Comparison of ENCODE assay signal across 15 cellular contexts in genomic region chr2:120435671-120436459, GRCh38.
DNase-seq lines count a peak whose midpoint lies in the region; ATAC-seq and TF ChIP-seq lines count a peak whose summit lies in the region.
"Had no signal": no experiment of that assay in that cellular context is flagged by ENCODE, and none has a peak within 500 bp of the region (broad histone marks: within the 10 kb centered on the region; RNA-seq: fewer than 3 reads in every experiment).

No MANE protein-coding gene starts in this region.

- no peak overlapping the region for H2BK12ac ChIP-seq in H9 (ENCODE audit: insufficient read length, low read depth, low read length)

- DNase-seq in H9 (peak; percentile 14), fibroblast of the conjunctiva (ENCODE audit: low read depth) (peak; percentile 8), testis (peak; percentile 6), middle frontal gyrus (ENCODE audit: extremely low spot score, low spot score) (no peak), NCI-H226 (no peak)
- peak; percentile 15 for DNase-seq in activated CD8-positive, alpha-beta memory T cell treated with anti-CD3 and anti-CD28 coated beads, Interleukin-2, amount 10 ng/mL, durations not matched to agents 7 days and 5 days
- DNase-seq: ACHN, DMS79 treated with DMSO at 0.1 percent for 48 hours, HFFc6, NCI-H1105, NCI-H1694, NCI-H2081 treated with DMSO at 0.1 percent for 48 hours had no signal

- H3K4me3 Mint-ChIP-seq in H9 = no peak overlapping the region
- no peak overlapping the region for H3K4me3 Mint-ChIP-seq in activated CD8-positive, alpha-beta memory T cell treated with anti-CD3 and anti-CD28 coated beads, Interleukin-2, amount 10 ng/mL, durations not matched to agents 7 days and 5 days
- H3K4me3 Mint-ChIP-seq: HFFc6 had no signal

- no peaks in the 10 kb centered on the region for H4K20me1 ChIP-seq in H9 (ENCODE audit: control insufficient read depth, insufficient read depth, insufficient read length)

- no peaks in the 10 kb centered on the region; a peak in 1 of 5 replicates for H3K9me3 Mint-ChIP-seq in H9
- H3K9me3 Mint-ChIP-seq in activated CD8-positive, alpha-beta memory T cell treated with anti-CD3 and anti-CD28 coated beads, Interleukin-2, amount 10 ng/mL, durations not matched to agents 7 days and 5 days (ENCODE audit: low read depth) = no peaks in the 10 kb centered on the region
- H3K9me3 Mint-ChIP-seq: HFFc6 had no signal

- H2BK20ac ChIP-seq in H9 (ENCODE audit: low read depth, low read length, poor library complexity, severe bottlenecking) = no peak overlapping the region

- H3K27ac ChIP-seq in H9 (ENCODE audit: insufficient read length, low read depth, low read length) = no peak overlapping the region
- no peak overlapping the region for H3K27ac ChIP-seq in testis
- H3K27ac ChIP-seq: C4-2B, Peyer's patch had no signal

- H3K18ac ChIP-seq in H9 (ENCODE audit: insufficient read length, low read depth, low read length) = no peak overlapping the region

- H2AFZ ChIP-seq in H9 (ENCODE audit: low read length) = no peak overlapping the region

- H3K56ac ChIP-seq in H9 (ENCODE audit: insufficient read length, low read depth, low read length) = no peak overlapping the region

- H3K4me1 ChIP-seq in H9 (ENCODE audit: insufficient read depth, low read length) (peaks cover 4% of the 10 kb centered on the region; the same call in 1 of the 2 replicates), testis (no peaks in the 10 kb centered on the region)
- H3K4me1 ChIP-seq: Peyer's patch had no signal

- ATAC-seq in activated CD8-positive, alpha-beta memory T cell treated with anti-CD3 and anti-CD28 coated beads, Interleukin-2, amount 10 ng/mL, durations not matched to agents 7 days and 5 days = no peak
- ATAC-seq in GM18498 (IDR thresholded peaks at IDR 0.05; ENCODE audit: unreplicated experiment) = no peak

- H3K27me3 Mint-ChIP-seq in H9 (ENCODE audit: low read depth) = peaks cover 99% of the 10 kb centered on the region
- H3K27me3 Mint-ChIP-seq in activated CD8-positive, alpha-beta memory T cell treated with anti-CD3 and anti-CD28 coated beads, Interleukin-2, amount 10 ng/mL, durations not matched to agents 7 days and 5 days = peaks cover 20% of the 10 kb centered on the region

- H3K23me2 ChIP-seq in H9 (ENCODE audit: insufficient read length, low read depth, low read length, poor library complexity, severe bottlenecking) = no peaks in the 10 kb centered on the region

- H3K4me2 ChIP-seq in H9 (ENCODE audit: insufficient read depth, insufficient read length, low read length) = no peak overlapping the region

- no peak overlapping the region for H3K23ac ChIP-seq in H9 (ENCODE audit: insufficient read length, low read depth, low read length)

- no peak overlapping the region for H3K4me3 ChIP-seq in testis
- H3K4me3 ChIP-seq: Peyer's patch had no signal

- peaks cover 8% of the 10 kb centered on the region; the same call in 1 of the 2 replicates for H3K27me3 ChIP-seq in H9 (ENCODE audit: insufficient read depth, low read length)
- no peaks in the 10 kb centered on the region for H3K27me3 ChIP-seq in testis
- H3K27me3 ChIP-seq: Peyer's patch had no signal

- no peak overlapping the region for H3K4ac ChIP-seq in H9 (ENCODE audit: low read depth, low read length)

- H3K9me3 ChIP-seq in H9 (ENCODE audit: control insufficient read depth, low read depth, low read length) (no peaks in the 10 kb centered on the region), testis (no peaks in the 10 kb centered on the region)
- H3K9me3 ChIP-seq: Peyer's patch had no signal

- H3K4me1 Mint-ChIP-seq in H9 = peaks cover 27 to 28% of the 10 kb centered on the region in 2 experiments
- H3K4me1 Mint-ChIP-seq in activated CD8-positive, alpha-beta memory T cell treated with anti-CD3 and anti-CD28 coated beads, Interleukin-2, amount 10 ng/mL, durations not matched to agents 7 days and 5 days = no peaks in the 10 kb centered on the region

- no peaks in the 10 kb centered on the region for H3K36me3 ChIP-seq in testis (ENCODE audit: low read depth, missing control alignments)
- H3K36me3 ChIP-seq: Peyer's patch had no signal

- no peak overlapping the region for H2AK5ac ChIP-seq in H9 (ENCODE audit: insufficient read length, low read length)

- no peak overlapping the region for H2BK15ac ChIP-seq in H9 (ENCODE audit: low read depth, low read length)

- no peak overlapping the region for H4K8ac ChIP-seq in H9 (replicated peaks; ENCODE audit: insufficient read length, low read depth, low read length)

- H2BK120ac ChIP-seq in H9 (ENCODE audit: low read depth, low read length, poor library complexity, severe bottlenecking) = no peak overlapping the region

- no peaks in the 10 kb centered on the region for H3K79me2 ChIP-seq in H9 (ENCODE audit: insufficient read depth, low read length)

- no peak overlapping the region for H3K14ac ChIP-seq in H9 (ENCODE audit: insufficient read depth, low read length)

- no peak overlapping the region for H3K27ac Mint-ChIP-seq in H9
- no peak overlapping the region for H3K27ac Mint-ChIP-seq in activated CD8-positive, alpha-beta memory T cell treated with anti-CD3 and anti-CD28 coated beads, Interleukin-2, amount 10 ng/mL, durations not matched to agents 7 days and 5 days
- H3K27ac Mint-ChIP-seq: HFFc6 had no signal

- H3K36me3 Mint-ChIP-seq in H9 (ENCODE audit: insufficient read depth in 1 of 3, low read depth in 3 of 3) = no peaks in the 10 kb centered on the region; a peak in 1 of 7 replicates
- H3K36me3 Mint-ChIP-seq in activated CD8-positive, alpha-beta memory T cell treated with anti-CD3 and anti-CD28 coated beads, Interleukin-2, amount 10 ng/mL, durations not matched to agents 7 days and 5 days = no peaks in the 10 kb centered on the region

- no CpG with 5 or more reads among the region's 11 CpGs for WGBS in H9 (ENCODE audit: extremely low coverage, insufficient read length, low lambda C conversion rate)
- WGBS in testis, 2 donors = 77 to 90% methylated on average over 4 to 11 of the region's 11 CpGs

- no peak overlapping the region for H4K5ac ChIP-seq in H9 (ENCODE audit: insufficient read length, low read depth, low read length)

- H3T11ph ChIP-seq in H9 (ENCODE audit: low read length) = no peak overlapping the region

- intact Hi-C loops in testis (cut with DNase I; ENCODE audit: low total_unique reads) = no loop called here

- no peak for TF ChIP-seq CTCF in H9 (conservative IDR thresholded peaks at IDR 0.05)
- no peak for TF ChIP-seq CTCF in testis (IDR thresholded peaks at IDR 0.05)

- no peak for TF ChIP-seq POLR2A in testis (IDR thresholded peaks at IDR 0.05)

- no peaks in the 10 kb centered on the region for H3K79me1 ChIP-seq in H9 (ENCODE audit: insufficient read depth, low read depth, low read length, poor library complexity, severe bottlenecking)

- H4K91ac ChIP-seq in H9 (ENCODE audit: insufficient read length, low read depth, low read length) = no peak overlapping the region

- CTCF ChIA-PET in activated CD8-positive, alpha-beta memory T cell treated with anti-CD3 and anti-CD28 coated beads, Interleukin-2, amount 10 ng/mL, durations not matched to agents 7 days and 5 days (lab: Charles Lee) = interaction anchor here (0.8 kb wide), 1 partner anchor 93 kb away, joined by 4 read pairs; no protein-coding TSS in a partner anchor

- H2BK5ac ChIP-seq in H9 (ENCODE audit: insufficient read length, low read length) = no peak overlapping the region

- no peak overlapping the region for H3K9ac ChIP-seq in H9 (ENCODE audit: extremely low read depth, insufficient read length, low read length)

Comparison
In these comparisons a context has a peak if more than half of its experiments do, and no peak if none do; other contexts are left out.
1. DNase-seq: peak in H9 (single experiment), activated CD8-positive, alpha-beta memory T cell treated with anti-CD3 and anti-CD28 coated beads, Interleukin-2, amount 10 ng/mL, durations not matched to agents 7 days and 5 days (single experiment), fibroblast of the conjunctiva (single experiment) and testis (single experiment); none in middle frontal gyrus (single experiment) and NCI-H226 (single experiment).